ENCODE assay signal across 21 cellular contexts in the genomic region with DNA sequence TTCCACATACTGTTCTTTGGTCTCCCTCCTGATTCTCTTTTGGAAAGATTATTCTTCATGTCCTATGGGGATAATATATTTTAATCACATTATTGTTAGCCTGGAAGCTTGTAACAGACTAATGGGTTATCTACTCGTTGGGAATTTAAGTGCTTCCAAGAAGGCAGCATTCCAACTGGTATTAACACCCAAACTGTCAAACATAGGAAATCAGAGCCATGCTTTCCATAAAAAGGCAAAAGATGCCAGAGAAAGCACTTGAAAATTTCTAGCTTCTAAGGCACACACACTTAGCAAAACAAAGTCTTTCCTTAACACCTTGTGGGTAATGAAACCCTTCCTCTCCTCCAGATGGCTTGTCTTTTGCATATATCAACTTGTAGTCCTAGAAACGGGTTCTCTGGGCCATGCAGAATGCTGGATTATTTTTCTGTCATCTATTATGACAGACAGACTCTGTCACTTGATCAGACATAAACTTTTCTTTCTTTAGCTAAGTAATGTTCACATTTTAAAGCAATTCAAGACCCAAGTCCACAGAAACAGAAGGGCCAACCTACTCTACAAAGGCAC. TPM values are rescaled to one million over a fixed set of nuclear protein-coding genes. Genes with fewer than 3 reads are reported as not detected.
DNase-seq lines count a peak whose midpoint lies in the region; ATAC-seq and TF ChIP-seq lines count a peak whose summit lies in the region.
"Had no signal": no experiment of that assay in that cellular context is flagged by ENCODE, and none has a peak within 500 bp of the region (broad histone marks: within the 10 kb centered on the region; RNA-seq: fewer than 3 reads in every experiment).

No MANE protein-coding gene starts in this region.

- DNase-seq in activated T-cell treated with anti-CD3 and anti-CD28 coated beads, Interleukin-2, amount 50 U/mL, for 4 hours, result no peak
- no peak for DNase-seq in activated T-cell treated with anti-CD3 and anti-CD28 coated beads, Interleukin-2, amount 50 U/mL, for 48 hours
- no peak for DNase-seq in endodermal cell
- DNase-seq in NCI-H1694 (lab: John Stamatoyannopoulos, UW), result no peak
- DNase-seq in spleen, result no peak
- no peak for DNase-seq in left ventricle myocardium inferior
- DNase-seq: activated CD8-positive, alpha-beta T cell treated with anti-CD3 and anti-CD28 coated beads, Interleukin-2, amount 10 ng/mL, durations not matched to agents 7 days and 5 days; activated naive CD4-positive, alpha-beta T cell; CD8-positive, alpha-beta T cell; esophagus squamous epithelium; head of caudate nucleus; NCI-H2081 treated with DMSO at 0.1 percent for 48 hours; SJCRH30; stimulated activated naive CD4-positive, alpha-beta T cell treated with Interleukin-2 at 50 U/mL for 16 hours; upper lobe of right lung had no signal

- peak overlapping the region; percentile 20 for H3K4me3 Mint-ChIP-seq in activated T-cell treated with anti-CD3 and anti-CD28 coated beads, Interleukin-2, amount 50 U/mL, for 4 hours
- H3K4me3 Mint-ChIP-seq in endodermal cell, result no peak overlapping the region
- H3K4me3 Mint-ChIP-seq: activated CD8-positive, alpha-beta T cell treated with anti-CD3 and anti-CD28 coated beads, Interleukin-2, amount 10 ng/mL, durations not matched to agents 7 days and 5 days; CD8-positive, alpha-beta T cell had no signal

- no peak for TF ChIP-seq CTCF in OCI-LY3 (IDR thresholded peaks at IDR 0.05; ENCODE audit: low read depth, low read length)
- TF ChIP-seq CTCF in endodermal cell (conservative IDR thresholded peaks at IDR 0.05), result no peak
- no peak for TF ChIP-seq CTCF in spleen (IDR thresholded peaks at IDR 0.05 in 8 of 11, conservative IDR thresholded peaks at IDR 0.05 in 3 of 11)
- TF ChIP-seq CTCF in left ventricle myocardium inferior (IDR thresholded peaks at IDR 0.05; ENCODE audit: borderline replicate concordance), result no peak

- H3K9me3 Mint-ChIP-seq in activated T-cell treated with anti-CD3 and anti-CD28 coated beads, Interleukin-2, amount 50 U/mL, for 4 hours, result no peaks in the 10 kb centered on the region
- no peaks in the 10 kb centered on the region for H3K9me3 Mint-ChIP-seq in endodermal cell
- H3K9me3 Mint-ChIP-seq: CD8-positive, alpha-beta T cell had no signal

- H3K36me3 ChIP-seq in OCI-LY3 (replicated peaks; ENCODE audit: low read depth, low read length) (peaks cover 12% of the 10 kb centered on the region), endodermal cell (ENCODE audit: control insufficient read depth, insufficient read depth, low read length) (no peaks in the 10 kb centered on the region), spleen (no peaks in the 10 kb centered on the region), left ventricle myocardium inferior (no peaks in the 10 kb centered on the region)
- H3K36me3 ChIP-seq: esophagus squamous epithelium, HAP-1, upper lobe of right lung had no signal

- peaks cover 81% of the 10 kb centered on the region for H4K20me1 ChIP-seq in OCI-LY3 (ENCODE audit: insufficient read depth, low read length)

- H3K27me3 Mint-ChIP-seq in activated T-cell treated with anti-CD3 and anti-CD28 coated beads, Interleukin-2, amount 50 U/mL, for 4 hours (ENCODE audit: low read depth), result no peaks in the 10 kb centered on the region
- no peaks in the 10 kb centered on the region for H3K27me3 Mint-ChIP-seq in endodermal cell (ENCODE audit: insufficient read depth)

- peak overlapping the region; percentile 14; the same call in 1 of the 2 replicates for H3K9ac ChIP-seq in OCI-LY3 (ENCODE audit: low read length)
- no peak overlapping the region for H3K9ac ChIP-seq in endodermal cell (ENCODE audit: extremely low read depth, low read length, poor library complexity, severe bottlenecking)

- WGBS in endodermal cell (ENCODE audit: insufficient coverage in 1 of 2, insufficient read length in 1 of 2), 2 experiments, result 56 to 67% methylated on average over 2 of the region's 2 CpGs
- 41 to 53% (median 49%) methylated on average over 2 of the region's 2 CpGs for WGBS in spleen, 5 donors

- H3K79me2 ChIP-seq in OCI-LY3 (ENCODE audit: low read length), result peaks cover 100% of the 10 kb centered on the region

- H3K27ac Mint-ChIP-seq in endodermal cell, result peak overlapping the region; percentile 3
- H3K27ac Mint-ChIP-seq: activated CD8-positive, alpha-beta T cell treated with anti-CD3 and anti-CD28 coated beads, Interleukin-2, amount 10 ng/mL, durations not matched to agents 7 days and 5 days; CD8-positive, alpha-beta T cell had no signal

- peak overlapping the region; percentile 51 for H3K4me2 ChIP-seq in OCI-LY3 (ENCODE audit: low read length)

- H3K4me3 ChIP-seq in OCI-LY3 (ENCODE audit: low read length) (peak overlapping the region; percentile 27), endodermal cell (ENCODE audit: low read length) (peak overlapping the region; percentile 11), spleen (no peak overlapping the region), left ventricle myocardium inferior (no peak overlapping the region)
- H3K4me3 ChIP-seq: esophagus squamous epithelium, HAP-1, SJCRH30, skin epidermis, upper lobe of right lung had no signal

- H3K9me3 ChIP-seq in OCI-LY3 (ENCODE audit: insufficient read depth, low read length) (no peaks in the 10 kb centered on the region), endodermal cell (ENCODE audit: control insufficient read depth, low read length) (no peaks in the 10 kb centered on the region), spleen (no peaks in the 10 kb centered on the region), left ventricle myocardium inferior (replicated peaks) (no peaks in the 10 kb centered on the region)
- H3K9me3 ChIP-seq: esophagus squamous epithelium, HAP-1, SJCRH30, upper lobe of right lung had no signal

- peaks cover 79% of the 10 kb centered on the region for H3K4me1 Mint-ChIP-seq in activated T-cell treated with anti-CD3 and anti-CD28 coated beads, Interleukin-2, amount 50 U/mL, for 4 hours (ENCODE audit: low read depth)
- peaks cover 48% of the 10 kb centered on the region for H3K4me1 Mint-ChIP-seq in endodermal cell

- intact Hi-C loops in spleen (cut with DNase I; ENCODE audit: low total_unique reads) (no loop called here), left ventricle myocardium inferior (cut with micrococcal nuclease) (no loop called here)

- no peak for ATAC-seq in activated T-cell treated with anti-CD3 and anti-CD28 coated beads, Interleukin-2, amount 50 U/mL, for 4 hours
- ATAC-seq in HG03354 (IDR thresholded peaks at IDR 0.05; ENCODE audit: poor library complexity, severe bottlenecking, unreplicated experiment), result no peak
- ATAC-seq: activated CD8-positive, alpha-beta T cell treated with anti-CD3 and anti-CD28 coated beads, Interleukin-2, amount 10 ng/mL, durations not matched to agents 7 days and 5 days; CD8-positive, alpha-beta T cell; HepG2; upper lobe of right lung had no signal

- no peak overlapping the region for H2AFZ ChIP-seq in OCI-LY3 (ENCODE audit: low read depth, low read length)

- H3K36me3 Mint-ChIP-seq in activated T-cell treated with anti-CD3 and anti-CD28 coated beads, Interleukin-2, amount 50 U/mL, for 4 hours (ENCODE audit: insufficient read depth), result peaks cover 4% of the 10 kb centered on the region
- no peaks in the 10 kb centered on the region for H3K36me3 Mint-ChIP-seq in endodermal cell (ENCODE audit: low read depth)
- H3K36me3 Mint-ChIP-seq: CD8-positive, alpha-beta T cell had no signal

- H3K27me3 ChIP-seq in OCI-LY3 (ENCODE audit: low read depth, low read length) (no peaks in the 10 kb centered on the region), endodermal cell (ENCODE audit: control insufficient read depth, insufficient read depth, low read length, poor library complexity, severe bottlenecking) (no peaks in the 10 kb centered on the region), spleen (replicated peaks in 1 of 7) (no peaks in the 10 kb centered on the region), left ventricle myocardium inferior (ENCODE audit: low read depth) (no peaks in the 10 kb centered on the region)
- H3K27me3 ChIP-seq: esophagus squamous epithelium, SJCRH30, upper lobe of right lung had no signal

- H3K27ac ChIP-seq in OCI-LY3 (ENCODE audit: low read length) (no peak overlapping the region), endodermal cell (ENCODE audit: low read depth, low read length) (no peak overlapping the region), spleen (peak overlapping the region in 3 of 8 donors; percentile 1 to 77 (median 73)), left ventricle myocardium inferior (replicated peaks) (no peak overlapping the region)
- H3K27ac ChIP-seq: esophagus squamous epithelium, SJCRH30, skin epidermis, upper lobe of right lung, VCaP had no signal

- no peak for TF ChIP-seq POLR2A in spleen (IDR thresholded peaks at IDR 0.05)

- H3K4me1 ChIP-seq in OCI-LY3 (ENCODE audit: low read length), result peaks cover 94% of the 10 kb centered on the region
- peaks cover 12% of the 10 kb centered on the region for H3K4me1 ChIP-seq in endodermal cell (ENCODE audit: control insufficient read depth, insufficient read depth, low read length)
- peaks cover 37 to 100% (median 90%) of the 10 kb centered on the region in 6 donors for H3K4me1 ChIP-seq in spleen
- peaks cover 91% of the 10 kb centered on the region for H3K4me1 ChIP-seq in left ventricle myocardium inferior

RNA-seq across cellular contexts. Expression of a gene that starts 41.5 kb away (rescaled TPM):
- 10 to 100 TPM; 41.6 to 51.9 (median 44.5) TPM for total RNA-seq in activated T-cell treated with anti-CD3 and anti-CD28 coated beads, Interleukin-2, amount 50 U/mL, for 4 hours
- total RNA-seq in endodermal cell (10 to 100 TPM; 57.0 to 58.8 TPM), spleen (10 to 100 TPM; 41.1 to 79.0 (median 63.4) TPM), left ventricle myocardium inferior (31.0 TPM)
- polyA plus RNA-seq in endodermal cell (2013, experiment 1 of 2), result 41.0 TPM
- polyA plus RNA-seq in endodermal cell (2013, experiment 2 of 2), result 35.9 TPM
- polyA plus RNA-seq in spleen, result 10 to 100 TPM in 1 of 3 donors, 1 to 10 TPM in 2; 3.9 to 15.7 (median 4.3) TPM

Comparison
In these comparisons a context has a peak if more than half of its experiments do, and no peak if none do; other contexts are left out.
1. H3K4me3 ChIP-seq: peak in OCI-LY3 (single experiment) and endodermal cell (single experiment); none in spleen (0 of 8) and left ventricle myocardium inferior (single experiment).